ENCODE assay signal across 18 cellular contexts in the genomic region with DNA sequence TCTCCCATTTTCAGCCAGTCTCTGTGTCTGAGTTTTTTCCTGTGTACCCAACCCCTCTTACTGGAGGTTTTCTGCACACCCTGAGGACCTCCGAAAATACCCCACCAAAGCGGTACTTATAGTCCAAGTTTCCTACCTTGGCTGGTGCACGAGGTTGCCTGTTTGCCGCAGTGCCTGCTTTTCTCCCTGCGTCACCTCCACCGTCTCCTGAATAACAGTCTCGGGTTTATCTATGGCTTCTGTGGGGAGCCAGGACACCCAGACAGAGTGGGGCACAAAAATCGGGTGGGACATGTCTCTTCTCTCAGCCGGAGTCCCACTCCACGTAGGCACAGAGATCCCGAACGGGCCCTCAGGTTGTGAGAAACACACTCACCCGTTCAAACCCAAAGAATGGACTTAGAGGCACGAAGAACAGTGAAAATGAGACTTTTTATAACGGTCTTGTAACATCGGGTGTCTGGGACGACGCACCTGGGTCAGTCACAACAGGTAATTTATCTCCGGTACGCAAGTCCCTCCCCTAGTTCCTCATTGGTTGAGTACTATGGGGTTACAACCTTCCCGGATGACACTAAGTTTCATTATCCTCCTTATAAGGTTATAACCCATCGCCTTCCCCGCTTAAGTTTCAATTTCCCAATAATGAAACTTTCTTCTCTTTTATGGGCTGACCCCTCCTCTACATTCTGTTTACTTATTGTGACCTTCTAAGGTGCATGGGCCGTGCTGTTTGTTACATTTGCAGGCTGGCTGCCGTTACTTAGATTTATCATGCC.
A peak's percentile ranks its signal among the peaks of the same experiment; 100 is the strongest.
DNase-seq lines count a peak whose midpoint lies in the region; ATAC-seq and TF ChIP-seq lines count a peak whose summit lies in the region.
"Had no signal": no experiment of that assay in that cellular context is flagged by ENCODE, and none has a peak within 500 bp of the region (broad histone marks: within the 10 kb centered on the region; RNA-seq: fewer than 3 reads in every experiment).

No MANE protein-coding gene starts in this region.

- no peaks in the 10 kb centered on the region for H3K36me3 Mint-ChIP-seq in endodermal cell (ENCODE audit: low read depth)

- intact Hi-C loops in Right ventricle myocardium superior (cut with DNase I), result no loop called here
- intact Hi-C loops in heart right ventricle (cut with DNase I), result no loop called here
- intact Hi-C loops in PC-9 (cut with micrococcal nuclease; ENCODE audit: unreplicated experiment), result no loop called here
- intact Hi-C loops in testis (cut with DNase I; ENCODE audit: low total_unique reads), result no loop called here

- peak overlapping the region; percentile 49 for H3K4me2 ChIP-seq in PC-9

- H3K9me3 Mint-ChIP-seq in endodermal cell, result no peaks in the 10 kb centered on the region

- H3K9me3 ChIP-seq in heart right ventricle (peaks cover 0 to 4% (median 0%) of the 10 kb centered on the region in 11 donors), PC-9 (ENCODE audit: insufficient read depth, low read depth) (no peaks in the 10 kb centered on the region), endodermal cell (ENCODE audit: control insufficient read depth, low read length) (no peaks in the 10 kb centered on the region), testis (no peaks in the 10 kb centered on the region)

- CTCF ChIA-PET in PC-9 (lab: Charles Lee), result no interaction called here

- H3K79me2 ChIP-seq in PC-9 (ENCODE audit: low read depth), result no peaks in the 10 kb centered on the region

- no peaks in the 10 kb centered on the region for H3K27me3 Mint-ChIP-seq in endodermal cell (ENCODE audit: insufficient read depth)

- H3K27ac Mint-ChIP-seq in endodermal cell, result no peak overlapping the region

- no peak for TF ChIP-seq POLR2A in testis (IDR thresholded peaks at IDR 0.05)

- POLR2A ChIA-PET in PC-9 (lab: Charles Lee; ENCODE audit: unreplicated experiment), result no interaction called here

- DNase-seq in Right ventricle myocardium superior, result peak; percentile 8
- no peak for DNase-seq in heart right ventricle
- DNase-seq in PC-9, result peak; percentile 9 to 75
- no peak for DNase-seq in endodermal cell
- DNase-seq in testis, result peak; percentile 28
- no peak for DNase-seq in amniotic stem cell (lab: John Stamatoyannopoulos, UW)
- no peak for DNase-seq in epidermal melanocyte (ENCODE audit: insufficient read length, low spot score)
- DNase-seq in NCI-H1105 (lab: John Stamatoyannopoulos, UW), result no peak
- DNase-seq: C1 segment of cervical spinal cord, DMS79 treated with DMSO at 0.1 percent for 48 hours, GF-D8, GOT3, NCI-H1048, NCI-H1694, NCI-H345, PC-3 had no signal

- TSS peak; percentile 92 for BruUV-seq in PC-9 (replicated peaks; lab: Mats Ljungman, UMichigan)

- no peaks in the 10 kb centered on the region for H3K4me1 Mint-ChIP-seq in endodermal cell

- no peak overlapping the region for H3K9ac ChIP-seq in endodermal cell (ENCODE audit: extremely low read depth, low read length, poor library complexity, severe bottlenecking)

- no peaks in the 10 kb centered on the region for H3K4me1 ChIP-seq in heart right ventricle
- H3K4me1 ChIP-seq in PC-9 (replicated peaks; ENCODE audit: insufficient read depth), result no peaks in the 10 kb centered on the region
- no peaks in the 10 kb centered on the region for H3K4me1 ChIP-seq in endodermal cell (ENCODE audit: control insufficient read depth, insufficient read depth, low read length)
- no peaks in the 10 kb centered on the region for H3K4me1 ChIP-seq in testis

- TF ChIP-seq CTCF in heart right ventricle (IDR thresholded peaks at IDR 0.05) (no peak), PC-9 (conservative IDR thresholded peaks at IDR 0.05) (no peak), endodermal cell (conservative IDR thresholded peaks at IDR 0.05) (no peak), testis (IDR thresholded peaks at IDR 0.05) (no peak)

- 81 to 88% methylated on average over 25 of the region's 25 CpGs for WGBS in heart right ventricle, 2 donors
- WGBS in endodermal cell (ENCODE audit: insufficient coverage in 1 of 2, insufficient read length in 1 of 2), 2 experiments, result 85 to 89% methylated on average over 21 to 25 of the region's 25 CpGs
- 53 to 71% methylated on average over 25 of the region's 25 CpGs for WGBS in testis, 2 donors

- H3K4me3 ChIP-seq in heart right ventricle (no peak overlapping the region), PC-9 (peak overlapping the region; percentile 12; the same call in 1 of the 2 replicates), endodermal cell (ENCODE audit: low read length) (no peak overlapping the region), testis (peak overlapping the region; percentile 33 to 45)

- no peaks in the 10 kb centered on the region for H3K36me3 ChIP-seq in heart right ventricle
- H3K36me3 ChIP-seq in PC-9 (ENCODE audit: low read depth), result no peaks in the 10 kb centered on the region
- H3K36me3 ChIP-seq in endodermal cell (ENCODE audit: control insufficient read depth, insufficient read depth, low read length), result no peaks in the 10 kb centered on the region
- no peaks in the 10 kb centered on the region for H3K36me3 ChIP-seq in testis (ENCODE audit: low read depth, missing control alignments)

- H3K27ac ChIP-seq in heart right ventricle (no peak overlapping the region), PC-9 (no peak overlapping the region), endodermal cell (ENCODE audit: low read depth, low read length) (no peak overlapping the region), testis (no peak overlapping the region)

- H3K27me3 ChIP-seq in heart right ventricle (no peaks in the 10 kb centered on the region), PC-9 (ENCODE audit: insufficient read depth, low read depth) (no peaks in the 10 kb centered on the region), endodermal cell (ENCODE audit: control insufficient read depth, insufficient read depth, low read length, poor library complexity, severe bottlenecking) (no peaks in the 10 kb centered on the region), testis (no peaks in the 10 kb centered on the region)

- peak overlapping the region; percentile 39 for H3K4me3 Mint-ChIP-seq in endodermal cell

- H3K9me2 ChIP-seq in PC-9 (ENCODE audit: insufficient read depth), result no peaks in the 10 kb centered on the region

- H2AFZ ChIP-seq in PC-9, result peak overlapping the region; percentile 66; the same call in 1 of the 2 replicates

- no peaks in the 10 kb centered on the region for H3F3A ChIP-seq in PC-9 (ENCODE audit: insufficient read depth, low read depth)

- H4K20me1 ChIP-seq in PC-9 (ENCODE audit: insufficient read depth), result no peaks in the 10 kb centered on the region

- ATAC-seq in Right ventricle myocardium superior (ENCODE audit: poor library complexity), result no peak
- no peak for ATAC-seq in heart right ventricle
- ATAC-seq: PC-3, Right ventricle myocardium inferior, SK-N-SH treated with all-trans-retinoic acid at 6 μM for 48 hours had no signal

Comparison
In these comparisons a context has a peak if more than half of its experiments do, and no peak if none do; other contexts are left out.
1. DNase-seq: peak in Right ventricle myocardium superior (single experiment), PC-9 (2 of 2) and testis (single experiment); none in heart right ventricle (0 of 2), endodermal cell (single experiment), amniotic stem cell (single experiment), epidermal melanocyte (single experiment) and NCI-H1105 (single experiment).
2. H3K4me3 ChIP-seq: peak in PC-9 (single experiment) and testis (2 of 2); none in heart right ventricle (0 of 10) and endodermal cell (single experiment).